Comparison of ENCODE assay signal across 26 cellular contexts in the genomic region with DNA sequence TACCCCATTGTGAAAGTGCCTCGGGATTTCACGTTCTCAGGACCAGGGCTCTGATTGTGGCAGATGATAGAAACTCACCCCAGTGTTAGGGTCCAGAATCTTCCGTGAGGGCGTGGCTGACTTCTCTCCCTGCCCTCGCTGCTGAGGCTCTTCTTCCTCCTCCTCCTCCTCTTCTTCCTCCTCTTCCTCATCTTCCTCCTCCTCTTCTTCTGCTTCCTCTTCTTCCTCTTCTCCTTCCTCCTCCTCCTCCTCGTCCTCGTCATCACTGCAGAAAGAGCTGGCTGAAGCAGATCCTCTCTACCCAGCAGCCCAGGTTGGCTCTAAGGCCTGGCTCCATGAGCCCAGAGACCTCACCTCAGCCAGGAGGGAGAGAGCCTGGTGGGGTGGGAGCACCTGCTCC.
"Had no signal": no experiment of that assay in that cellular context is flagged by ENCODE, and none has a peak within 500 bp of the region (broad histone marks: within the 10 kb centered on the region; RNA-seq: fewer than 3 reads in every experiment).

No MANE protein-coding gene starts in this region.

- H3K4me1 Mint-ChIP-seq: activated naive CD8-positive, alpha-beta T cell treated with anti-CD3 and anti-CD28 coated beads for 36 hours; brain; immature natural killer cell had no signal

- H3K27me3 Mint-ChIP-seq: activated naive CD8-positive, alpha-beta T cell treated with anti-CD3 and anti-CD28 coated beads for 36 hours; brain; naive thymus-derived CD8-positive, alpha-beta T cell; stimulated activated naive CD8-positive, alpha-beta T cell treated with anti-CD3 and anti-CD28 coated beads, Interleukin-15, Interleukin-2, amounts not matched to agents 100 ng/mL and 50 ng/mL, for 24 hours had no signal

- H3K4me3 Mint-ChIP-seq: activated naive CD8-positive, alpha-beta T cell treated with anti-CD3 and anti-CD28 coated beads for 36 hours; activated T-cell treated with anti-CD3 and anti-CD28 coated beads, Interleukin-2, amount 50 U/mL, for 4 hours; brain; immature natural killer cell; naive thymus-derived CD8-positive, alpha-beta T cell; stimulated activated naive CD8-positive, alpha-beta T cell treated with anti-CD3 and anti-CD28 coated beads, Interleukin-15, Interleukin-2, amounts not matched to agents 100 ng/mL and 50 ng/mL, for 24 hours had no signal

- ATAC-seq: activated CD4-positive, CD25-positive, alpha-beta regulatory T cell treated with anti-CD3 and anti-CD28 coated beads, Interleukin-2, amount 50 U/mL, for 24 hours; activated T-cell treated with anti-CD3 and anti-CD28 coated beads, Interleukin-2, amount 50 U/mL, for 4 hours; heart left ventricle; naive thymus-derived CD8-positive, alpha-beta T cell had no signal

- H3K27ac ChIP-seq: adrenal gland, cardiac muscle cell, heart left ventricle, right lobe of liver, thoracic aorta, VCaP had no signal

- DNase-seq: activated CD4-positive, alpha-beta T cell treated with anti-CD3 and anti-CD28 coated beads for 48 hours; activated CD4-positive, alpha-beta T cell treated with anti-CD3 and anti-CD28 coated beads, Interleukin-2, amount 50 U/mL, for 48 hours; activated CD8-positive, alpha-beta memory T cell treated with anti-CD3 and anti-CD28 coated beads, Interleukin-2, amount 50 U/mL, for 48 hours; activated naive CD4-positive, alpha-beta T cell; activated naive CD8-positive, alpha-beta T cell treated with anti-CD3 and anti-CD28 coated beads for 36 hours; activated T-cell treated with anti-CD3 and anti-CD28 coated beads, Interleukin-2, amount 50 U/mL, for 4 hours; adrenal gland; aorta; cortex of kidney; heart left ventricle; hypothalamus; immature natural killer cell; kidney; mesenchymal stem cell; naive thymus-derived CD8-positive, alpha-beta T cell; right lobe of liver; SK-N-SH; stimulated activated CD4-positive, alpha-beta T cell treated with anti-CD3 and anti-CD28 coated beads, Interleukin-2, amount 100 ng/mL, for 48 hours; SW 1271; trophoblast cell had no signal

- H3K9me3 Mint-ChIP-seq: activated naive CD8-positive, alpha-beta T cell treated with anti-CD3 and anti-CD28 coated beads for 36 hours; activated T-cell treated with anti-CD3 and anti-CD28 coated beads, Interleukin-2, amount 50 U/mL, for 4 hours; brain; immature natural killer cell; naive thymus-derived CD8-positive, alpha-beta T cell; stimulated activated naive CD8-positive, alpha-beta T cell treated with anti-CD3 and anti-CD28 coated beads, Interleukin-15, Interleukin-2, amounts not matched to agents 100 ng/mL and 50 ng/mL, for 24 hours had no signal

- H3K27ac Mint-ChIP-seq: activated naive CD8-positive, alpha-beta T cell treated with anti-CD3 and anti-CD28 coated beads for 36 hours; brain; stimulated activated naive CD8-positive, alpha-beta T cell treated with anti-CD3 and anti-CD28 coated beads, Interleukin-15, Interleukin-2, amounts not matched to agents 100 ng/mL and 50 ng/mL, for 24 hours had no signal
